Comparison of ENCODE assay signal across 1 cellular context in the genomic region with DNA sequence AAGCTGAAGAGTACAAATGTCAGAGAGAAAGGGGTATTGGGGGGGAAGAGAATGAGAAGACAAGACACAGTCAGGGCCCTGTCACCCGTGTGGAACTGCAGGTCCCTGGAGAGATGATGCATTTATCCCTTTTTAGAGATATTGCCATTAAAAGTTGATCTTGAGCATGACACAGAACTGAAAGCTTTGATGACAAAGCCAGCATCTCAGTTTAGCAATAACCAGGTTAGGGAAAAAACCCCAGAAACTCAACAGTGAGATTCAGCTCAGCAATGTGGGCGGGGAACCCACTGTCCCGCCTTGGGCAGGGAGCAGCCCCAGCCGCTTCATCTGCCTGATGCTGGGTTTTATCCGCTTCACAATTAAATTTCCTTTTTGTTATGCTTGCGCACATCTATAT.
A peak's percentile ranks its signal among the peaks of the same experiment; 100 is the strongest.
TF ChIP-seq lines count a peak whose summit lies in the region.

No MANE protein-coding gene starts in this region.

TF ChIP-seq in GM12878, 131 proteins besides CTCF, POLR2A, EP300 and RAD21 (continued from another document and continues in another):
- TF ChIP-seq, protein P1, sequence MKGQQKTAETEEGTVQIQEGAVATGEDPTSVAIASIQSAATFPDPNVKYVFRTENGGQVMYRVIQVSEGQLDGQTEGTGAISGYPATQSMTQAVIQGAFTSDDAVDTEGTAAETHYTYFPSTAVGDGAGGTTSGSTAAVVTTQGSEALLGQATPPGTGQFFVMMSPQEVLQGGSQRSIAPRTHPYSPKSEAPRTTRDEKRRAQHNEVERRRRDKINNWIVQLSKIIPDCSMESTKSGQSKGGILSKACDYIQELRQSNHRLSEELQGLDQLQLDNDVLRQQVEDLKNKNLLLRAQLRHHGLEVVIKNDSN (IDR thresholded peaks at IDR 0.05; ENCODE audit: borderline replicate concordance, extremely low read length, insufficient read depth, low read depth, low read length): no peak
- TF ChIP-seq BCLAF1 (IDR thresholded peaks at IDR 0.05): no peak
- peak; percentile 56 for TF ChIP-seq CREM (IDR thresholded peaks at IDR 0.05; ENCODE audit: low read depth)
- TF ChIP-seq JUND (IDR thresholded peaks at IDR 0.05; ENCODE audit: low read depth, low read length): no peak
- no peak; the same call in 1 of the 2 replicates for TF ChIP-seq BACH1 (IDR thresholded peaks at IDR 0.05; ENCODE audit: borderline replicate concordance)
- no peak for TF ChIP-seq RELA (IDR thresholded peaks at IDR 0.05; ENCODE audit: borderline replicate concordance, partially characterized antibody)
- peak; percentile 60; the same call in 1 of the 2 replicates for TF ChIP-seq CREB1 (IDR thresholded peaks at IDR 0.05; ENCODE audit: low read depth)
- TF ChIP-seq ZNF207 (IDR thresholded peaks at IDR 0.05; ENCODE audit: borderline replicate concordance): no peak
- no peak for TF ChIP-seq SIX5 (IDR thresholded peaks at IDR 0.05; ENCODE audit: low read depth, low read length, severe bottlenecking)
- TF ChIP-seq SREBF2 (IDR thresholded peaks at IDR 0.05; ENCODE audit: low read length): no peak
- no peak for TF ChIP-seq ZBTB11 (CRISPR knock-in tag; IDR thresholded peaks at IDR 0.05)
- no peak for TF ChIP-seq PBX3 (IDR thresholded peaks at IDR 0.05; ENCODE audit: insufficient replicate concordance, low read depth, low read length)
- no peak for TF ChIP-seq NR2C2 (IDR thresholded peaks at IDR 0.05; ENCODE audit: borderline replicate concordance, control insufficient read depth, insufficient read length, low read depth)
- TF ChIP-seq SIN3A (IDR thresholded peaks at IDR 0.05; ENCODE audit: low read depth, low read length): no peak
- no peak for TF ChIP-seq ZNF274 (IDR thresholded peaks at IDR 0.05; ENCODE audit: insufficient read depth, insufficient read length)
- TF ChIP-seq REST (IDR thresholded peaks at IDR 0.05; ENCODE audit: low read depth, low read length): no peak
- TF ChIP-seq RBBP5 (conservative IDR thresholded peaks at IDR 0.05): no peak
- TF ChIP-seq CHD1 (IDR thresholded peaks at IDR 0.05; ENCODE audit: low read depth, low read length): no peak
- no peak for TF ChIP-seq PAX5 (IDR thresholded peaks at IDR 0.05; ENCODE audit: borderline replicate concordance, low read depth, low read length)
- no peak for TF ChIP-seq YY1 (IDR thresholded peaks at IDR 0.05; ENCODE audit: low read depth, low read length)
- TF ChIP-seq SMAD1 (IDR thresholded peaks at IDR 0.05; ENCODE audit: low read depth, partially characterized antibody): no peak
- no peak for TF ChIP-seq TCF12 (IDR thresholded peaks at IDR 0.05; ENCODE audit: low read depth, low read length)
- no peak for TF ChIP-seq HDGF (IDR thresholded peaks at IDR 0.05)
- TF ChIP-seq RELB (IDR thresholded peaks at IDR 0.05; ENCODE audit: low read depth): no peak; the same call in 1 of the 2 replicates
- peak; percentile 42; the same call in 1 of the 2 replicates for TF ChIP-seq ZNF687 (IDR thresholded peaks at IDR 0.05)
- TF ChIP-seq TAF1 (IDR thresholded peaks at IDR 0.05; ENCODE audit: borderline replicate concordance, low read depth, low read length): no peak
- 0 out of 2 replicates have a peak, but pooled peaks have one; percentile 24 for TF ChIP-seq CBFB (IDR thresholded peaks at IDR 0.05; ENCODE audit: low read depth)
- TF ChIP-seq STAT3 (IDR thresholded peaks at IDR 0.05; ENCODE audit: low read depth, low read length): no peak
- TF ChIP-seq JUNB (IDR thresholded peaks at IDR 0.05): peak; percentile 79
- TF ChIP-seq MAX (IDR thresholded peaks at IDR 0.05; ENCODE audit: low read depth, low read length): no peak
- TF ChIP-seq MEF2A (IDR thresholded peaks at IDR 0.05; ENCODE audit: insufficient read depth, low read depth, low read length): 0 out of 2 replicates have a peak, but pooled peaks have one; percentile 41
- no peak for TF ChIP-seq SRF (IDR thresholded peaks at IDR 0.05; ENCODE audit: low read depth in 2 of 2, low read length in 2 of 2)
- no peak for TF ChIP-seq ESRRA (IDR thresholded peaks at IDR 0.05; ENCODE audit: low read length)
- no peak for TF ChIP-seq E2F4 (IDR thresholded peaks at IDR 0.05; ENCODE audit: low read depth, low read length)
- TF ChIP-seq NFXL1 (IDR thresholded peaks at IDR 0.05; ENCODE audit: borderline replicate concordance): no peak
- no peak for TF ChIP-seq NR2C1 (IDR thresholded peaks at IDR 0.05)
- no peak for TF ChIP-seq ETV6 (conservative IDR thresholded peaks at IDR 0.05 in 1 of 2, IDR thresholded peaks at IDR 0.05 in 1 of 2; ENCODE audit: borderline replicate concordance in 1 of 2, low read depth in 1 of 2)
- peak; percentile 33 to 37; a peak in 2 of 4 replicates for TF ChIP-seq IKZF2 (IDR thresholded peaks at IDR 0.05)
